ENCODE assay signal across 8 cellular contexts in genomic region chr9:135887585-135888050, GRCh38. TPM values are rescaled to one million over a fixed set of nuclear protein-coding genes. Genes with fewer than 3 reads are reported as not detected.
DNase-seq lines count a peak whose midpoint lies in the region; ATAC-seq and TF ChIP-seq lines count a peak whose summit lies in the region.

No MANE protein-coding gene starts in this region.

- H3K4me1 ChIP-seq in CD8-positive, alpha-beta T cell (ENCODE audit: insufficient read depth, low read length), result peaks cover 39% of the 10 kb centered on the region
- H3K4me1 ChIP-seq in adrenal gland (replicated peaks in 1 of 2), result peaks cover 45 to 58% of the 10 kb centered on the region in 2 donors

- no peaks in the 10 kb centered on the region for H3K36me3 ChIP-seq in CD8-positive, alpha-beta T cell (ENCODE audit: insufficient read depth, low read length)
- H3K36me3 ChIP-seq in adrenal gland (replicated peaks in 1 of 2), result no peaks in the 10 kb centered on the region

- H3K27ac ChIP-seq in CD8-positive, alpha-beta T cell (ENCODE audit: low read depth, low read length), result peak overlapping the region; percentile 73
- peak overlapping the region in 4 of 5 donors; percentile 58 to 69 (median 62) for H3K27ac ChIP-seq in adrenal gland

- H3K9me3 Mint-ChIP-seq in CD8-positive, alpha-beta T cell, result no peaks in the 10 kb centered on the region
- no peaks in the 10 kb centered on the region for H3K9me3 Mint-ChIP-seq in osteocyte (ENCODE audit: unreplicated experiment)

- WGBS in adrenal gland, 4 donors, result 29 to 53% (median 44%) methylated on average over 10 to 12 of the region's 12 CpGs

- intact Hi-C loops in CD8-positive, alpha-beta T cell (cut with DNase I, micrococcal nuclease), result loop anchor here (1.0 to 5.0 kb wide), 4 partner anchors 20 to 75 kb away; partner anchors contain the start of genes CAMSAP1 (in 1 of the 2) and UBAC1 (in 1 of the 2)
- intact Hi-C loops in adrenal gland (cut with DNase I), result no loop called here

- H3K27me3 ChIP-seq in CD8-positive, alpha-beta T cell (ENCODE audit: insufficient read depth, low read length), result no peaks in the 10 kb centered on the region
- H3K27me3 ChIP-seq in adrenal gland, result no peaks in the 10 kb centered on the region

- no peaks in the 10 kb centered on the region for H3K27me3 Mint-ChIP-seq in CD8-positive, alpha-beta T cell (ENCODE audit: low read depth)
- no peaks in the 10 kb centered on the region for H3K27me3 Mint-ChIP-seq in osteocyte (ENCODE audit: unreplicated experiment)

- peaks cover 80% of the 10 kb centered on the region for H3K4me1 Mint-ChIP-seq in CD8-positive, alpha-beta T cell (ENCODE audit: low read depth)
- peaks cover 61% of the 10 kb centered on the region for H3K4me1 Mint-ChIP-seq in osteocyte (ENCODE audit: unreplicated experiment)

- TF ChIP-seq POLR2A in adrenal gland (IDR thresholded peaks at IDR 0.05), result no peak

- POLR2A ChIA-PET in CD8-positive, alpha-beta T cell (lab: Charles Lee), result no interaction called here

- DNase-seq in CD8-positive, alpha-beta T cell, result peak; percentile 14 to 82 (median 58)
- peak; percentile 39 for DNase-seq in T follicular helper cell (ENCODE audit: low read depth)
- peak in 3 of 7 donors; percentile 44 to 67 (median 64) for DNase-seq in adrenal gland
- DNase-seq in osteocyte (ENCODE audit: extremely low spot score, unreplicated experiment), result no peak
- no peak for DNase-seq in NCI-H128 (lab: John Stamatoyannopoulos, UW; ENCODE audit: unreplicated experiment)
- DNase-seq in HK-2 (ENCODE audit: unreplicated experiment), result no peak
- DNase-seq in NCI-H1436 (lab: John Stamatoyannopoulos, UW), result no peak

- CTCF ChIA-PET in CD8-positive, alpha-beta T cell (lab: Charles Lee), result no interaction called here

- peak overlapping the region; percentile 77 for H3K4me3 Mint-ChIP-seq in CD8-positive, alpha-beta T cell
- H3K4me3 Mint-ChIP-seq in osteocyte (ENCODE audit: unreplicated experiment), result peak overlapping the region; percentile 19

- H3K36me3 Mint-ChIP-seq in CD8-positive, alpha-beta T cell, result peaks cover 6% of the 10 kb centered on the region
- no peaks in the 10 kb centered on the region for H3K36me3 Mint-ChIP-seq in osteocyte (ENCODE audit: unreplicated experiment)

- H3K4me3 ChIP-seq in CD8-positive, alpha-beta T cell (ENCODE audit: low read depth, low read length), result peak overlapping the region; percentile 50
- no peak overlapping the region for H3K4me3 ChIP-seq in adrenal gland

- no peaks in the 10 kb centered on the region for H3K9me3 ChIP-seq in CD8-positive, alpha-beta T cell (ENCODE audit: low read length)
- H3K9me3 ChIP-seq in adrenal gland (replicated peaks in 1 of 3), result no peaks in the 10 kb centered on the region

- H3K27ac Mint-ChIP-seq in CD8-positive, alpha-beta T cell, result peak overlapping the region; percentile 96
- H3K27ac Mint-ChIP-seq in osteocyte (ENCODE audit: unreplicated experiment), result peak overlapping the region; percentile 80

- TF ChIP-seq CTCF in CD8-positive, alpha-beta T cell (IDR thresholded peaks at IDR 0.05), result no peak
- TF ChIP-seq CTCF in adrenal gland (IDR thresholded peaks at IDR 0.05) (peak in 1 of 6 experiments; percentile 7), osteocyte (IDR thresholded peaks at IDR 0.05) (no peak)

- peak; percentile 98 for ATAC-seq in CD8-positive, alpha-beta T cell
- ATAC-seq in GM21825 (IDR thresholded peaks at IDR 0.05; ENCODE audit: unreplicated experiment), result peak; percentile 71

RNA-seq across cellular contexts. Expression of gene CAMSAP1, which starts 19.7 kb away (rescaled TPM):
- total RNA-seq in CD8-positive, alpha-beta T cell, result 10 to 100 TPM; 16.4 to 20.8 TPM
- 100 to 1,000 TPM in 1 of 8 donors, 10 to 100 TPM in 7; 25.7 to 108 (median 30.6) TPM for total RNA-seq in adrenal gland
- 10 to 100 TPM in 1 of 3 donors, 1 to 10 TPM in 2; 4.6 to 17.9 (median 8.8) TPM for polyA plus RNA-seq in adrenal gland
- total RNA-seq in osteocyte, result 34.4 and 37.1 TPM in 2 replicates

Comparison
In these comparisons a context has a peak if more than half of its experiments do, and no peak if none do; other contexts are left out.
1. DNase-seq: peak in CD8-positive, alpha-beta T cell (7 of 7) and T follicular helper cell (single experiment); none in osteocyte (single experiment), NCI-H128 (single experiment), HK-2 (single experiment) and NCI-H1436 (single experiment).
2. intact Hi-C loops: an anchor here in CD8-positive, alpha-beta T cell (1.0 to 5.0 kb wide); none called in adrenal gland.